ENCODE assay signal across 23 cellular contexts in the genomic region with DNA sequence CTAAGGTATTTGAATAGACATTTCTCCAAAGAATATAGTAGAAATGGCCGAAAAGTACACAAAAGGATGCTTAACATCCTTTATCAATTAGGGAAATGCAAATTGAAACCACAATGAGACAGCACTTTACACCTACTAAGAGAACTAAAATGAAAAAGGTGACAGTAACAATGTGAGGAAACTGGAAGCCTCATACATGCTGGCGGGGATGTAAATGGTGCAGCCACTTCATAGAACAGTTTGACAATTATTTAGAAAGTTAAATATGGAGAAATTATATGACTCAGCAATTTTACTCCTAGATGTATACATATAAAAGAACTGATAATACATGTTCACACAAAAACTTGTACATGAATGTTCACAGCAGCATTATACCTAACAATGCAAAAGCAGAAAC. TPM values are rescaled to one million over a fixed set of nuclear protein-coding genes. Genes with fewer than 3 reads are reported as not detected.
DNase-seq lines count a peak whose midpoint lies in the region; ATAC-seq, FAIRE-seq and TF ChIP-seq lines count a peak whose summit lies in the region.
"Had no signal": no experiment of that assay in that cellular context is flagged by ENCODE, and none has a peak within 500 bp of the region (broad histone marks: within the 10 kb centered on the region; RNA-seq: fewer than 3 reads in every experiment).

No MANE protein-coding gene starts in this region.

- ATAC-seq in HepG2 = no peak
- no peak for ATAC-seq in right lobe of liver
- ATAC-seq: PC-3 had no signal

- H2BK120ac ChIP-seq in H1 (replicated peaks; ENCODE audit: low read depth, low read length) = no peak overlapping the region

- H3K9ac ChIP-seq in HepG2 (ENCODE audit: insufficient read depth, low read depth, low read length) = no peak overlapping the region
- H3K9ac ChIP-seq in H1 (replicated peaks in 1 of 4; ENCODE audit: extremely low read depth in 1 of 4, low read depth in 3 of 4, low read length in 3 of 4) = no peak overlapping the region

- no peaks in the 10 kb centered on the region for H3K27me3 Mint-ChIP-seq in T-helper 2 cell treated with Interferon-gamma antibody and Interleukin-4, amounts not matched to agents 5 μg/mL and 100 μg/mL, for 36 hours (ENCODE audit: low read depth)
- H3K27me3 Mint-ChIP-seq: B cell; CD4-positive, CD25-positive, alpha-beta regulatory T cell had no signal

- no peak overlapping the region for H4K91ac ChIP-seq in H1 (replicated peaks; ENCODE audit: insufficient read length, low read length)

- H3K36me3 ChIP-seq in HepG2 (replicated peaks in 1 of 2; ENCODE audit: control insufficient read depth in 1 of 2, insufficient read depth in 2 of 2, low read length in 2 of 2) (peaks cover 6 to 29% of the 10 kb centered on the region in 2 experiments; a peak in 3 of 5 replicates), right lobe of liver (peaks cover 0 to 10% (median 0%) of the 10 kb centered on the region in 4 donors), H1 (ENCODE audit: control insufficient read depth in 2 of 4, insufficient read depth in 4 of 4, low read length in 3 of 4) (peaks cover 0 to 4% (median 0%) of the 10 kb centered on the region in 4 experiments; a peak in 2 of 8 replicates), left ventricle myocardium inferior (peaks cover 31% of the 10 kb centered on the region), BE2C (peaks cover 3% of the 10 kb centered on the region; the same call in 1 of the 2 replicates)

- no peaks in the 10 kb centered on the region for H3K23me2 ChIP-seq in H1 (ENCODE audit: low read depth, low read length)

- no peak for TF ChIP-seq EP300 in HepG2 (IDR thresholded peaks at IDR 0.05; ENCODE audit: low read depth in 2 of 2, low read length in 2 of 2)
- TF ChIP-seq EP300 in HepG2 (CRISPR knock-in tag; IDR thresholded peaks at IDR 0.05; ENCODE audit: borderline replicate concordance) = no peak
- no peak for TF ChIP-seq EP300 in H1 (IDR thresholded peaks at IDR 0.05; ENCODE audit: borderline replicate concordance in 1 of 2, low read depth in 2 of 2, low read length in 2 of 2)

- peaks cover 14% of the 10 kb centered on the region for H3K36me3 Mint-ChIP-seq in T-helper 2 cell treated with Interferon-gamma antibody and Interleukin-4, amounts not matched to agents 5 μg/mL and 100 μg/mL, for 36 hours (ENCODE audit: low read depth)

- H3K27ac ChIP-seq in HepG2 (ENCODE audit: extremely low read length, insufficient read depth, low read length) = no peak overlapping the region
- H3K27ac ChIP-seq in right lobe of liver = no peak overlapping the region
- H3K27ac ChIP-seq in H1 (ENCODE audit: low read depth, low read length) = no peak overlapping the region
- H3K27ac ChIP-seq in left ventricle myocardium inferior (replicated peaks) = no peak overlapping the region

- no peaks in the 10 kb centered on the region for H3K79me1 ChIP-seq in H1 (ENCODE audit: low read depth, low read length)

- H3K4me1 Mint-ChIP-seq in T-helper 2 cell treated with Interferon-gamma antibody and Interleukin-4, amounts not matched to agents 5 μg/mL and 100 μg/mL, for 36 hours (ENCODE audit: low read depth) = peaks cover 8% of the 10 kb centered on the region
- H3K4me1 Mint-ChIP-seq: B cell had no signal

- H4K5ac ChIP-seq in H1 (ENCODE audit: insufficient read length, low read depth, low read length) = no peak overlapping the region

- H3K79me2 ChIP-seq in HepG2 (ENCODE audit: insufficient read depth, low read length) (no peaks in the 10 kb centered on the region), H1 (ENCODE audit: control insufficient read depth in 1 of 2, insufficient read depth in 2 of 2, low read length in 2 of 2) (no peaks in the 10 kb centered on the region)

- no peak overlapping the region for H3K18ac ChIP-seq in H1 (ENCODE audit: extremely low read depth, low read length)

- H2BK15ac ChIP-seq in H1 (ENCODE audit: low read length) = no peak overlapping the region

- 91% methylated on average over 2 of the region's 2 CpGs for WGBS in HepG2 (ENCODE audit: low lambda C conversion rate)
- 86% methylated on average over 2 of the region's 2 CpGs for WGBS in right lobe of liver (ENCODE audit: insufficient coverage, low coverage, low lambda C conversion rate, missing lambda C conversion rate)
- WGBS in H1 (ENCODE audit: extremely low coverage in 1 of 2, insufficient coverage in 1 of 2, insufficient read length in 1 of 2, insufficient replicate concordance in 2 of 2, low coverage in 1 of 2, low lambda C conversion rate in 2 of 2, missing lambda C conversion rate in 1 of 2), 2 experiments = 85% methylated on average over 2 of the region's 2 CpGs; no CpG with 5 or more reads in 1 of the 2 experiments

- no peaks in the 10 kb centered on the region for H3K27me3 ChIP-seq in HepG2 (ENCODE audit: control insufficient read depth in 1 of 2, insufficient read depth in 2 of 2, low read length in 2 of 2)
- no peaks in the 10 kb centered on the region for H3K27me3 ChIP-seq in right lobe of liver
- no peaks in the 10 kb centered on the region for H3K27me3 ChIP-seq in H1 (replicated peaks in 1 of 4; ENCODE audit: control insufficient read depth in 3 of 4, extremely low read depth in 1 of 4, insufficient read depth in 3 of 4, low read length in 3 of 4)
- no peaks in the 10 kb centered on the region for H3K27me3 ChIP-seq in left ventricle myocardium inferior (ENCODE audit: low read depth)
- no peaks in the 10 kb centered on the region for H3K27me3 ChIP-seq in BE2C

- intact Hi-C loops in HepG2 (cut with micrococcal nuclease; ENCODE audit: unreplicated experiment) = no loop called here
- intact Hi-C loops in right lobe of liver (cut with DNase I) = no loop called here
- intact Hi-C loops in left ventricle myocardium inferior (cut with micrococcal nuclease) = no loop called here

- H2BK20ac ChIP-seq in H1 (ENCODE audit: low read length) = no peak overlapping the region

- H3K4ac ChIP-seq in H1 (replicated peaks; ENCODE audit: insufficient read length, low read depth, low read length) = no peak overlapping the region

- H3K9me3 Mint-ChIP-seq in T-helper 2 cell treated with Interferon-gamma antibody and Interleukin-4, amounts not matched to agents 5 μg/mL and 100 μg/mL, for 36 hours = no peaks in the 10 kb centered on the region
- H3K9me3 Mint-ChIP-seq: CD4-positive, CD25-positive, alpha-beta regulatory T cell; T-helper 1 cell treated with Interleukin-12 subunit alpha and Interleukin-12 subunit beta and Interleukin-4 antibody, amounts not matched to agents 30 μg/mL and 1 μg/mL, for 36 hours had no signal

- no peaks in the 10 kb centered on the region for H4K20me1 ChIP-seq in HepG2 (ENCODE audit: insufficient read depth, low read length)
- no peaks in the 10 kb centered on the region for H4K20me1 ChIP-seq in H1 (replicated peaks in 1 of 2; ENCODE audit: control insufficient read depth in 1 of 2, insufficient read depth in 2 of 2, low read length in 2 of 2)

- H3K23ac ChIP-seq in H1 (ENCODE audit: insufficient read length) = no peak overlapping the region

- in situ Hi-C loops in HepG2 (cut with HindIII; ENCODE audit: extremely low pct_ligation_motif_present, low pct_unique_long_range_greater_than_20kb) = no loop called here

- H3K9me3 ChIP-seq in HepG2 (ENCODE audit: low read length) (no peaks in the 10 kb centered on the region), right lobe of liver (no peaks in the 10 kb centered on the region), H1 (ENCODE audit: insufficient read depth in 2 of 2, low read depth in 1 of 2, low read length in 1 of 2) (no peaks in the 10 kb centered on the region), left ventricle myocardium inferior (replicated peaks) (no peaks in the 10 kb centered on the region), BE2C (no peaks in the 10 kb centered on the region)
- H3K9me3 ChIP-seq: HAP-1 had no signal

- H3K4me3 ChIP-seq in HepG2 (replicated peaks in 1 of 3; ENCODE audit: insufficient read depth in 1 of 3, low read depth in 2 of 3, low read length in 3 of 3) = no peak overlapping the region
- no peak overlapping the region for H3K4me3 ChIP-seq in right lobe of liver
- H3K4me3 ChIP-seq in NB4 (ENCODE audit: low read depth, low read length) = no peak overlapping the region
- no peak overlapping the region for H3K4me3 ChIP-seq in H1 (ENCODE audit: extremely low read depth in 1 of 4, insufficient read depth in 2 of 4, low read depth in 3 of 4, low read length in 4 of 4)
- no peak overlapping the region for H3K4me3 ChIP-seq in left ventricle myocardium inferior
- H3K4me3 ChIP-seq in BE2C (ENCODE audit: low read depth, low read length) = no peak overlapping the region
- H3K4me3 ChIP-seq: HAP-1 had no signal

- H4K8ac ChIP-seq in H1 (ENCODE audit: extremely low read depth, insufficient read depth, low read length) = no peak overlapping the region

- DNase-seq in HepG2 (ENCODE audit: low spot score) (no peak), right lobe of liver (no peak), NB4 (ENCODE audit: low read depth) (peak; percentile 12), H1 (ENCODE audit: low read depth in 1 of 2, low spot score in 2 of 2) (no peak), left ventricle myocardium inferior (no peak), BE2C (no peak)
- no peak for DNase-seq in T-helper 2 cell treated with Interferon-gamma antibody and Interleukin-4, amounts not matched to agents 5 μg/mL and 100 μg/mL, for 36 hours (ENCODE audit: low spot score)
- DNase-seq: EL, GF-D8, Kasumi-1, NCI-H1092, NCI-H1436, NCI-H1930, NCI-H345, NCI-H526, PC-3, Right ventricle myocardium superior had no signal

- H3K56ac ChIP-seq in H1 (replicated peaks; ENCODE audit: insufficient read length, low read depth, low read length) = no peak overlapping the region

- no peak overlapping the region for H3K27ac Mint-ChIP-seq in T-helper 2 cell treated with Interferon-gamma antibody and Interleukin-4, amounts not matched to agents 5 μg/mL and 100 μg/mL, for 36 hours
- H3K27ac Mint-ChIP-seq: B cell; CD4-positive, CD25-positive, alpha-beta regulatory T cell; T-helper 1 cell treated with Interleukin-12 subunit alpha and Interleukin-12 subunit beta and Interleukin-4 antibody, amounts not matched to agents 30 μg/mL and 1 μg/mL, for 36 hours had no signal

- POLR2A ChIA-PET in HepG2 (lab: Yijun Ruan, JAX) = no interaction called here
- POLR2A ChIA-PET in H1 (lab: Charles Lee; ENCODE audit: partially characterized antibody) = no interaction called here

- H2AFZ ChIP-seq in HepG2 (ENCODE audit: low read length) (no peak overlapping the region), H1 (ENCODE audit: low read length) (no peak overlapping the region)

- TF ChIP-seq CTCF in HepG2 (CRISPR knock-in tag; IDR thresholded peaks at IDR 0.05) (no peak), right lobe of liver (IDR thresholded peaks at IDR 0.05) (no peak), NB4 (IDR thresholded peaks at IDR 0.05; ENCODE audit: low read depth, low read length) (no peak), H1 (IDR thresholded peaks at IDR 0.05; ENCODE audit: control extremely low read depth in 1 of 3, insufficient read depth in 1 of 3, low read depth in 1 of 3, low read length in 3 of 3) (no peak), left ventricle myocardium inferior (IDR thresholded peaks at IDR 0.05; ENCODE audit: borderline replicate concordance) (no peak), BE2C (IDR thresholded peaks at IDR 0.05; ENCODE audit: low read depth, low read length) (no peak)

- no peak overlapping the region for H3K4me3 Mint-ChIP-seq in T-helper 2 cell treated with Interferon-gamma antibody and Interleukin-4, amounts not matched to agents 5 μg/mL and 100 μg/mL, for 36 hours
- H3K4me3 Mint-ChIP-seq: B cell; CD4-positive, CD25-positive, alpha-beta regulatory T cell; T-helper 1 cell treated with Interleukin-12 subunit alpha and Interleukin-12 subunit beta and Interleukin-4 antibody, amounts not matched to agents 30 μg/mL and 1 μg/mL, for 36 hours had no signal

- no TSS peak for BruUV-seq in HepG2 (replicated peaks; lab: Mats Ljungman, UMichigan)

- H3K4me1 ChIP-seq in HepG2 (ENCODE audit: insufficient read depth, low read length) (peaks cover 13% of the 10 kb centered on the region; the same call in 1 of the 2 replicates), right lobe of liver (peaks cover 0 to 8% (median 2%) of the 10 kb centered on the region in 4 donors), H1 (replicated peaks in 1 of 4; ENCODE audit: control insufficient read depth in 3 of 4, insufficient read depth in 4 of 4, low read length in 3 of 4) (no peaks in the 10 kb centered on the region), left ventricle myocardium inferior (no peaks in the 10 kb centered on the region), BE2C (no peaks in the 10 kb centered on the region)
- H3K4me1 ChIP-seq: HAP-1 had no signal

- H2AK5ac ChIP-seq in H1 (ENCODE audit: low read depth, low read length) = no peak overlapping the region

- no peak overlapping the region for H3K14ac ChIP-seq in H1 (ENCODE audit: insufficient read length)

- TF ChIP-seq POLR2A in HepG2 (IDR thresholded peaks at IDR 0.05; ENCODE audit: insufficient read depth in 1 of 2, low read depth in 2 of 2, low read length in 2 of 2) (no peak), right lobe of liver (IDR thresholded peaks at IDR 0.05) (no peak), NB4 (IDR thresholded peaks at IDR 0.05; ENCODE audit: extremely low read depth, insufficient read length) (no peak), H1 (IDR thresholded peaks at IDR 0.05; ENCODE audit: control extremely low read depth in 1 of 2, low read depth in 2 of 2, low read length in 2 of 2) (no peak)

- H3K4me2 ChIP-seq in HepG2 (ENCODE audit: low read depth, low read length) (no peak overlapping the region), H1 (ENCODE audit: insufficient read depth in 1 of 2, low read depth in 2 of 2, low read length in 2 of 2) (no peak overlapping the region)

- FAIRE-seq in HepG2 (lab: Jason Lieb, UNC) (no peak), H1 (lab: Jason Lieb, UNC) (no peak)
- FAIRE-seq: A204.1 had no signal

- no peak for TF ChIP-seq RAD21 in HepG2 (CRISPR knock-in tag; IDR thresholded peaks at IDR 0.05)
- TF ChIP-seq RAD21 in H1 (IDR thresholded peaks at IDR 0.05 in 1 of 2, conservative IDR thresholded peaks at IDR 0.05 in 1 of 2; ENCODE audit: low read depth in 2 of 2, low read length in 2 of 2) = no peak

- CTCF ChIA-PET in HepG2 (lab: Yijun Ruan, JAX; ENCODE audit: low intra/inter-chr PET ratio, low total read pairs) = no interaction called here
- CTCF ChIA-PET in H1 (lab: Charles Lee; ENCODE audit: partially characterized antibody) = interaction anchor here (1.6 kb wide), 1 partner anchor 9 kb away, joined by 6 read pairs; no protein-coding TSS in a partner anchor

- no peak overlapping the region for H2BK12ac ChIP-seq in H1 (ENCODE audit: low read depth, low read length)

- no peak overlapping the region for H2BK5ac ChIP-seq in H1 (ENCODE audit: low read depth, low read length)

RNA-seq across cellular contexts. Expression of a gene that starts 13.4 kb away (rescaled TPM):
- total RNA-seq in HepG2 (2016; rRNA removed; fragmentation: Illumina TruSeq; extraction: Trizol) = 11.8 and 11.9 TPM in 2 replicates
- 21.2 and 21.9 TPM in 2 replicates for total RNA-seq in HepG2 (2016; cell fraction: cytosol; rRNA removed; fragmentation: Illumina TruSeq; extraction: Trizol; ENCODE audit: low read depth)
- total RNA-seq in HepG2 (2016; cell fraction: insoluble cytoplasmic fraction; rRNA removed; fragmentation: Illumina TruSeq; extraction: Trizol) = 10.0 and 10.2 TPM in 2 replicates
- 6.4 and 7.6 TPM in 2 replicates for total RNA-seq in HepG2 (2016; cell fraction: membrane; rRNA removed; fragmentation: Illumina TruSeq; extraction: Trizol)
- 21.7 and 24.8 TPM in 2 replicates for total RNA-seq in HepG2 (2016; cell fraction: nucleus; rRNA removed; fragmentation: Illumina TruSeq; extraction: Trizol)
- polyA plus RNA-seq in HepG2 (2011; rRNA removed) = 2.4 and 2.8 TPM in 2 replicates
- polyA plus RNA-seq in HepG2 (2011; cell fraction: cytosol; rRNA removed) = 1.3 TPM in 2 replicates
- polyA plus RNA-seq in HepG2 (2011; cell fraction: nucleus; rRNA removed) = 6.3 and 6.5 TPM in 2 replicates
- polyA plus RNA-seq in HepG2 (2012) = 1.8 and 2.8 TPM in 2 replicates
- 0.20 and 0.35 TPM in 2 replicates for polyA plus RNA-seq in HepG2 (2016; cell fraction: cytosol; fragmentation: Illumina TruSeq; extraction: Trizol; ENCODE audit: low read depth)
- 5.4 and 7.2 TPM in 2 replicates for polyA plus RNA-seq in HepG2 (2016; cell fraction: insoluble cytoplasmic fraction; fragmentation: Illumina TruSeq; extraction: Trizol; ENCODE audit: low read depth)
- 0.58 and 0.80 TPM in 2 replicates for polyA plus RNA-seq in HepG2 (2016; cell fraction: membrane; fragmentation: Illumina TruSeq; extraction: Trizol; ENCODE audit: low read depth)
- polyA plus RNA-seq in HepG2 (2016; cell fraction: nucleus; fragmentation: Illumina TruSeq; extraction: Trizol; ENCODE audit: insufficient read depth, low read depth) = 11.1 and 14.6 TPM in 2 replicates
- 2.4 and 6.1 TPM in 2 replicates for polyA minus RNA-seq in HepG2 (2011; rRNA and poly(A)+ RNA removed; ENCODE audit: low replicate concordance)
- polyA minus RNA-seq in HepG2 (2011; cell fraction: cytosol; rRNA and poly(A)+ RNA removed) = 3.6 and 4.1 TPM in 2 replicates
- polyA minus RNA-seq in HepG2 (2011; cell fraction: nucleus; rRNA and poly(A)+ RNA removed) = 39.5 and 51.1 TPM in 2 replicates
- 10 to 100 TPM in 2 of 6 experiments, 1 to 10 TPM in 4; 4.6 to 16.0 (median 8.2) TPM for total RNA-seq in right lobe of liver
- total RNA-seq in H1 (2021; fragmentation: NEBNext Ultra II Directional; extraction: Animal tissue kit (Norgen Biotek cat#: 25700)) = 14.7 and 19.1 TPM in 2 replicates
- polyA plus RNA-seq in H1 (2011; rRNA removed) = 1.9 and 2.7 TPM in 2 replicates
- polyA plus RNA-seq in H1 (2011; cell fraction: cytosol; rRNA removed) = 5.7 TPM
- 3.4 TPM for polyA plus RNA-seq in H1 (2011; cell fraction: nucleus; rRNA removed)
- polyA plus RNA-seq in H1 (2012, experiment 1 of 2) = 6.8 to 10.4 TPM (median 7.5 TPM) in 4 replicates
- polyA plus RNA-seq in H1 (2012, experiment 2 of 2) = 0.25 TPM
- 6.3 TPM for polyA plus RNA-seq in H1 (2013, experiment 1 of 2)
- 6.4 TPM for polyA plus RNA-seq in H1 (2013, experiment 2 of 2)
- polyA minus RNA-seq in H1 (2011; rRNA and poly(A)+ RNA removed) = 5.2 and 6.7 TPM in 2 replicates
- 5.7 TPM for polyA minus RNA-seq in H1 (2011; cell fraction: cytosol; rRNA and poly(A)+ RNA removed)
- polyA minus RNA-seq in H1 (2011; cell fraction: nucleus; rRNA and poly(A)+ RNA removed) = 11.0 TPM
- total RNA-seq in left ventricle myocardium inferior = 5.0 TPM
- polyA plus RNA-seq in BE2C (2012; ENCODE audit: insufficient read depth, insufficient read length, low read depth) = 6.3 TPM

RNA-seq across cellular contexts. Expression of a gene that starts 30.8 kb away (rescaled TPM):
- total RNA-seq in HepG2 (2016; rRNA removed; fragmentation: Illumina TruSeq; extraction: Trizol) (0.07 TPM in 1 of 2 replicates, not detected in the other), right lobe of liver (under 1 TPM; 0.25 to 0.53 (median 0.35) TPM), left ventricle myocardium inferior (0.69 TPM)
- total RNA-seq in HepG2 (2016; cell fraction: cytosol; rRNA removed; fragmentation: Illumina TruSeq; extraction: Trizol; ENCODE audit: low read depth) = not detected in 2 replicates
- total RNA-seq in HepG2 (2016; cell fraction: insoluble cytoplasmic fraction; rRNA removed; fragmentation: Illumina TruSeq; extraction: Trizol) = 0.13 and 0.22 TPM in 2 replicates
- not detected in 2 replicates for total RNA-seq in HepG2 (2016; cell fraction: membrane; rRNA removed; fragmentation: Illumina TruSeq; extraction: Trizol)
- 0.19 and 0.37 TPM in 2 replicates for total RNA-seq in HepG2 (2016; cell fraction: nucleus; rRNA removed; fragmentation: Illumina TruSeq; extraction: Trizol)
- polyA plus RNA-seq in HepG2 (2011; rRNA removed) (0.07 TPM in 1 of 2 replicates, not detected in the other), H1 (2011; rRNA removed) (0.03 and 0.06 TPM in 2 replicates)
- polyA plus RNA-seq in HepG2 (2011; cell fraction: cytosol; rRNA removed) = 0.04 and 0.05 TPM in 2 replicates
- polyA plus RNA-seq in HepG2 (2011; cell fraction: nucleus; rRNA removed) = 0.05 and 0.32 TPM in 2 replicates
- polyA plus RNA-seq in HepG2 (2012) = 0.03 TPM in 1 of 2 replicates, not detected in the other
- polyA plus RNA-seq in HepG2 (2016; cell fraction: cytosol; fragmentation: Illumina TruSeq; extraction: Trizol; ENCODE audit: low read depth) = not detected in 2 replicates
- not detected in 2 replicates for polyA plus RNA-seq in HepG2 (2016; cell fraction: insoluble cytoplasmic fraction; fragmentation: Illumina TruSeq; extraction: Trizol; ENCODE audit: low read depth)
- polyA plus RNA-seq in HepG2 (2016; cell fraction: membrane; fragmentation: Illumina TruSeq; extraction: Trizol; ENCODE audit: low read depth) = not detected in 2 replicates
- polyA plus RNA-seq in HepG2 (2016; cell fraction: nucleus; fragmentation: Illumina TruSeq; extraction: Trizol; ENCODE audit: insufficient read depth, low read depth) = 1.4 TPM in 1 of 2 replicates, not detected in the other
- 1.4 TPM in 1 of 2 replicates, not detected in the other for polyA minus RNA-seq in HepG2 (2011; rRNA and poly(A)+ RNA removed; ENCODE audit: low replicate concordance)
- 0.20 TPM in 1 of 2 replicates, not detected in the other for polyA minus RNA-seq in HepG2 (2011; cell fraction: cytosol; rRNA and poly(A)+ RNA removed)
- polyA minus RNA-seq in HepG2 (2011; cell fraction: nucleus; rRNA and poly(A)+ RNA removed) = not detected in 2 replicates
- not detected in 2 replicates for total RNA-seq in H1 (2021; fragmentation: NEBNext Ultra II Directional; extraction: Animal tissue kit (Norgen Biotek cat#: 25700))
- polyA plus RNA-seq in H1 (2011; cell fraction: cytosol; rRNA removed) = not detected
- polyA plus RNA-seq in H1 (2011; cell fraction: nucleus; rRNA removed) = 0.11 TPM
- 0.04 TPM in 1 of 4 replicates, not detected in the others for polyA plus RNA-seq in H1 (2012, experiment 1 of 2)
- not detected for polyA plus RNA-seq in H1 (2012, experiment 2 of 2)
- polyA plus RNA-seq in H1 (2013, experiment 1 of 2) = 0.08 TPM
- polyA plus RNA-seq in H1 (2013, experiment 2 of 2) = 0.06 TPM
- not detected in 2 replicates for polyA minus RNA-seq in H1 (2011; rRNA and poly(A)+ RNA removed)
- polyA minus RNA-seq in H1 (2011; cell fraction: cytosol; rRNA and poly(A)+ RNA removed) = not detected
- 0.10 TPM for polyA minus RNA-seq in H1 (2011; cell fraction: nucleus; rRNA and poly(A)+ RNA removed)
- 0.57 TPM for polyA plus RNA-seq in BE2C (2012; ENCODE audit: insufficient read depth, insufficient read length, low read depth)
- total RNA-seq: RPMI7951 had no signal
